ENCODE assay signal across 8 cellular contexts in genomic region chr15:75640483-75641175, GRCh38. TPM values are rescaled to one million over a fixed set of nuclear protein-coding genes. Genes with fewer than 3 reads are reported as not detected.
DNase-seq lines count a peak whose midpoint lies in the region; ATAC-seq and TF ChIP-seq lines count a peak whose summit lies in the region.

No MANE protein-coding gene starts in this region.

- CTCF ChIA-PET in activated CD8-positive, alpha-beta T cell treated with anti-CD3 and anti-CD28 coated beads, Interleukin-2, amount 10 ng/mL, durations not matched to agents 7 days and 5 days (lab: Charles Lee) = interaction anchor here (0.9 to 5.7 kb wide), 23 partner anchors 10 to 273 kb away, joined by 3 to 63 read pairs (median 7); partner anchors contain the start of genes MAN2C1, PTPN9, SIN3A and SNUPN

- 6 to 7% methylated on average over 16 to 17 of the region's 17 CpGs for WGBS in tibial nerve, 2 donors

- peak overlapping the region; percentile 95 for H3K27ac Mint-ChIP-seq in activated CD8-positive, alpha-beta T cell treated with anti-CD3 and anti-CD28 coated beads, Interleukin-2, amount 10 ng/mL, durations not matched to agents 7 days and 5 days
- peak overlapping the region; percentile 91 to 98 (median 97) for H3K27ac Mint-ChIP-seq in naive B cell

- H3K36me3 Mint-ChIP-seq in activated CD8-positive, alpha-beta T cell treated with anti-CD3 and anti-CD28 coated beads, Interleukin-2, amount 10 ng/mL, durations not matched to agents 7 days and 5 days (ENCODE audit: low read depth) = peaks cover 26% of the 10 kb centered on the region
- H3K36me3 Mint-ChIP-seq in naive B cell = no peaks in the 10 kb centered on the region

- no peaks in the 10 kb centered on the region for H3K9me3 ChIP-seq in tibial nerve

- POLR2A ChIA-PET in activated CD8-positive, alpha-beta T cell treated with anti-CD3 and anti-CD28 coated beads, Interleukin-2, amount 10 ng/mL, durations not matched to agents 7 days and 5 days (lab: Charles Lee) = interaction anchor here (0.5 to 7.2 kb wide), 25 partner anchors 9 to 617 kb away, joined by 3 to 118 read pairs (median 4); partner anchors contain the start of genes MAN2C1, PPCDC, PTPN9 and SIN3A

- no peak for TF ChIP-seq EP300 in tibial nerve (IDR thresholded peaks at IDR 0.05)

- H3K36me3 ChIP-seq in tibial nerve = peaks cover 0 to 7% (median 0%) of the 10 kb centered on the region in 3 donors

- peak overlapping the region; percentile 69 to 95 (median 92) for H3K27ac ChIP-seq in tibial nerve

- DNase-seq in AML-193 (lab: John Stamatoyannopoulos, UW) (peak; percentile 58 to 66), NCI-H524 treated with DMSO at 0.1 percent for 48 hours (lab: John Stamatoyannopoulos, UW) (peak; percentile 54), epithelial cell of proximal tubule (ENCODE audit: low read depth) (no peak), naive B cell (peak; percentile 37), tibial nerve (ENCODE audit: low spot score in 2 of 2) (no peak)
- DNase-seq in activated CD8-positive, alpha-beta T cell treated with anti-CD3 and anti-CD28 coated beads, Interleukin-2, amount 10 ng/mL, durations not matched to agents 7 days and 5 days = peak; percentile 81

- no peak for TF ChIP-seq POLR2A in tibial nerve (IDR thresholded peaks at IDR 0.05)

- H3K4me3 Mint-ChIP-seq in activated CD8-positive, alpha-beta T cell treated with anti-CD3 and anti-CD28 coated beads, Interleukin-2, amount 10 ng/mL, durations not matched to agents 7 days and 5 days = peak overlapping the region; percentile 88
- peak overlapping the region; percentile 87 to 97 (median 94) for H3K4me3 Mint-ChIP-seq in naive B cell

- H3K4me1 Mint-ChIP-seq in activated CD8-positive, alpha-beta T cell treated with anti-CD3 and anti-CD28 coated beads, Interleukin-2, amount 10 ng/mL, durations not matched to agents 7 days and 5 days (ENCODE audit: low read depth) = peaks cover 31% of the 10 kb centered on the region
- peaks cover 25 to 41% (median 36%) of the 10 kb centered on the region in 3 donors for H3K4me1 Mint-ChIP-seq in naive B cell

- H3K4me3 ChIP-seq in epithelial cell of proximal tubule (ENCODE audit: low read depth, low read length) (peak overlapping the region; percentile 89), tibial nerve (peak overlapping the region; percentile 74 to 99 (median 90))

- no peaks in the 10 kb centered on the region for H3K27me3 ChIP-seq in tibial nerve

- TF ChIP-seq CTCF in epithelial cell of proximal tubule (conservative IDR thresholded peaks at IDR 0.05; ENCODE audit: low read depth, low read length) = peak; percentile 43
- TF ChIP-seq CTCF in tibial nerve (IDR thresholded peaks at IDR 0.05) = peak in 2 of 5 experiments; percentile 6 to 9

- H3K4me1 ChIP-seq in tibial nerve = peaks cover 0 to 43% (median 29%) of the 10 kb centered on the region in 4 donors

- peaks cover 3% of the 10 kb centered on the region for H3K27me3 Mint-ChIP-seq in activated CD8-positive, alpha-beta T cell treated with anti-CD3 and anti-CD28 coated beads, Interleukin-2, amount 10 ng/mL, durations not matched to agents 7 days and 5 days (ENCODE audit: low read depth)
- no peaks in the 10 kb centered on the region for H3K27me3 Mint-ChIP-seq in naive B cell

- ATAC-seq in GM19025 (IDR thresholded peaks at IDR 0.05; ENCODE audit: low read depth, unreplicated experiment) (peak; percentile 11), HG03280 (IDR thresholded peaks at IDR 0.05; ENCODE audit: unreplicated experiment) (peak; percentile 23), naive B cell (ENCODE audit: low read depth in 2 of 2) (peak; percentile 31)
- ATAC-seq in activated CD8-positive, alpha-beta T cell treated with anti-CD3 and anti-CD28 coated beads, Interleukin-2, amount 10 ng/mL, durations not matched to agents 7 days and 5 days = peak; percentile 64

- H3K9me3 Mint-ChIP-seq in activated CD8-positive, alpha-beta T cell treated with anti-CD3 and anti-CD28 coated beads, Interleukin-2, amount 10 ng/mL, durations not matched to agents 7 days and 5 days (ENCODE audit: insufficient read depth) = no peaks in the 10 kb centered on the region
- H3K9me3 Mint-ChIP-seq in naive B cell = no peaks in the 10 kb centered on the region

RNA-seq across cellular contexts. Expression of gene IMP3, which starts 0.6 kb away (rescaled TPM):
- 10 to 100 TPM; 97.9 to 99.1 TPM for total RNA-seq in activated CD8-positive, alpha-beta T cell treated with anti-CD3 and anti-CD28 coated beads, Interleukin-2, amount 10 ng/mL, durations not matched to agents 7 days and 5 days
- total RNA-seq in epithelial cell of proximal tubule (73.9 and 136 TPM in 2 replicates), tibial nerve (100 to 1,000 TPM; 163 to 179 (median 170) TPM)
- 100 to 1,000 TPM; 173 to 270 (median 228) TPM for polyA plus RNA-seq in naive B cell (ENCODE audit: low read depth in 6 of 6)

RNA-seq across cellular contexts. Expression of gene SNX33, which starts 7.1 kb away (rescaled TPM):
- under 1 TPM; 0.55 to 0.70 TPM for total RNA-seq in activated CD8-positive, alpha-beta T cell treated with anti-CD3 and anti-CD28 coated beads, Interleukin-2, amount 10 ng/mL, durations not matched to agents 7 days and 5 days
- total RNA-seq in epithelial cell of proximal tubule = 6.7 and 13.5 TPM in 2 replicates
- under 1 TPM in 1 of 6 donors, not detected in 5; 0.13 TPM for polyA plus RNA-seq in naive B cell (ENCODE audit: low read depth in 6 of 6)
- total RNA-seq in tibial nerve = 10 to 100 TPM; 29.7 to 44.9 (median 31.1) TPM

RNA-seq across cellular contexts. Expression of gene SNUPN, which starts 15.1 kb away (rescaled TPM):
- total RNA-seq in activated CD8-positive, alpha-beta T cell treated with anti-CD3 and anti-CD28 coated beads, Interleukin-2, amount 10 ng/mL, durations not matched to agents 7 days and 5 days = 10 to 100 TPM; 31.4 to 32.5 TPM
- total RNA-seq in epithelial cell of proximal tubule = 22.5 and 23.8 TPM in 2 replicates
- 10 to 100 TPM; 17.0 to 27.9 (median 22.5) TPM for polyA plus RNA-seq in naive B cell (ENCODE audit: low read depth in 6 of 6)
- 10 to 100 TPM; 16.3 to 35.1 (median 23.7) TPM for total RNA-seq in tibial nerve

Comparison
In these comparisons a context has a peak if more than half of its experiments do, and no peak if none do; other contexts are left out.
1. DNase-seq: peak in AML-193 (2 of 2), NCI-H524 treated with DMSO at 0.1 percent for 48 hours (single experiment), activated CD8-positive, alpha-beta T cell treated with anti-CD3 and anti-CD28 coated beads, Interleukin-2, amount 10 ng/mL, durations not matched to agents 7 days and 5 days (single experiment) and naive B cell (single experiment); none in epithelial cell of proximal tubule (single experiment) and tibial nerve (0 of 2).
2. ATAC-seq: peak in every context shown above with its lines; median percentile 64 in activated CD8-positive, alpha-beta T cell treated with anti-CD3 and anti-CD28 coated beads, Interleukin-2, amount 10 ng/mL, durations not matched to agents 7 days and 5 days; 31 in naive B cell; 23 in HG03280; 11 in GM19025.